In the genomic region with DNA sequence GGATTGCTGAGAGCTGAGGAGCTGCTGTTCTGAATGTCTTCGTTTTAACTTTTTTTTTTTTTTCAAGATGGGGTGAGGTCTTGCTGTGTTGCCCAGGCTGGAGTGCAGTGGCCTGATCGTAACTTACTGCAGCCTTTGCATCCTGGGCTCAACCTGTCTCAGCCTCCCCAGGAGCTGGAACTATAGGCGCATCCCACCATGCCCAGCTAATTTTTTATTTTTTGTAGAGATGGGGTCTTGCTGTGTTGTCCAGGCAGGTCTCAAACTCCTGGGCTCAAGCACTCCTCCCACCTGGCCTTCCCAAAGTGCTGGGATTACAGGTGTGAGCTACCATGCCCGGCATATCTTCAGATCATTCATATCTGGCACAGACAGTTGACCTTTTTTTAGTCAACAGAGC, we compare ENCODE assay signal across 15 cellular contexts. TPM values are rescaled to one million over a fixed set of nuclear protein-coding genes. Genes with fewer than 3 reads are reported as not detected.
DNase-seq lines count a peak whose midpoint lies in the region; ATAC-seq, FAIRE-seq and TF ChIP-seq lines count a peak whose summit lies in the region.
"Had no signal": no experiment of that assay in that cellular context is flagged by ENCODE, and none has a peak within 500 bp of the region (broad histone marks: within the 10 kb centered on the region; RNA-seq: fewer than 3 reads in every experiment).

No MANE protein-coding gene starts in this region.

- TF ChIP-seq CTCF in HFFc6 (IDR thresholded peaks at IDR 0.05), result no peak
- TF ChIP-seq CTCF in astrocyte (IDR thresholded peaks at IDR 0.05; ENCODE audit: insufficient read depth, low read depth, low read length), result no peak
- no peak for TF ChIP-seq CTCF in left lung (IDR thresholded peaks at IDR 0.05)
- TF ChIP-seq CTCF in glutamatergic neuron (IDR thresholded peaks at IDR 0.05; ENCODE audit: partially characterized antibody, unreplicated experiment), result no peak

- peak overlapping the region; percentile 75 for H3K9ac ChIP-seq in astrocyte (ENCODE audit: low read length)
- H3K9ac ChIP-seq: neural progenitor cell had no signal

- peak overlapping the region; percentile 91 for H3K27ac Mint-ChIP-seq in HFFc6
- peak overlapping the region; percentile 91 for H3K27ac Mint-ChIP-seq in astrocyte (ENCODE audit: unreplicated experiment)
- peak overlapping the region; percentile 36 for H3K27ac Mint-ChIP-seq in stimulated activated memory B cell treated with anti-CD40 and anti-IgM and Interleukin-4, amounts not matched to agents 10 μg/mL and 1 μg/mL and 100 μg/mL, for 72 hours
- H3K27ac Mint-ChIP-seq in glutamatergic neuron (ENCODE audit: unreplicated experiment), result no peak overlapping the region
- H3K27ac Mint-ChIP-seq: activated T-cell treated with anti-CD3 and anti-CD28 coated beads, Interleukin-2, amount 50 U/mL, for 24 hours had no signal

- in situ Hi-C loops in G401 (cut with HindIII; ENCODE audit: low sequenced_read_pairs), result no loop called here

- H3K4me2 ChIP-seq in astrocyte (ENCODE audit: low read length), result peak overlapping the region; percentile 62
- H3K4me2 ChIP-seq: neural progenitor cell had no signal

- H3K9me3 ChIP-seq in astrocyte (ENCODE audit: insufficient read depth, low read depth, low read length) (no peaks in the 10 kb centered on the region), left lung (no peaks in the 10 kb centered on the region)
- H3K9me3 ChIP-seq: body of pancreas had no signal

- H3K79me2 ChIP-seq in astrocyte (ENCODE audit: insufficient read depth, low read length), result peaks cover 91% of the 10 kb centered on the region

- ATAC-seq in left lung (peak; percentile 7), HG03460 (IDR thresholded peaks at IDR 0.05; ENCODE audit: unreplicated experiment) (no peak), GM21786 (IDR thresholded peaks at IDR 0.05; ENCODE audit: unreplicated experiment) (no peak)
- no peak for ATAC-seq in stimulated activated memory B cell treated with anti-CD40 and anti-IgM and Interleukin-4, amounts not matched to agents 10 μg/mL and 1 μg/mL and 100 μg/mL, for 72 hours

- H3K27ac ChIP-seq in astrocyte (ENCODE audit: low read depth, low read length), result peak overlapping the region; percentile 98
- H3K27ac ChIP-seq in left lung, result peak overlapping the region; percentile 64 to 79
- H3K27ac ChIP-seq: body of pancreas, neural progenitor cell, SK-N-MC had no signal

- H3K4me3 ChIP-seq in astrocyte (ENCODE audit: insufficient read depth, low read depth, low read length) (no peak overlapping the region), left lung (no peak overlapping the region)
- H3K4me3 ChIP-seq: body of pancreas, neural progenitor cell, SK-N-MC had no signal

- H3K27me3 ChIP-seq in astrocyte (ENCODE audit: insufficient read depth, low read length), result no peaks in the 10 kb centered on the region
- no peaks in the 10 kb centered on the region for H3K27me3 ChIP-seq in left lung
- H3K27me3 ChIP-seq: body of pancreas, neural progenitor cell had no signal

- no peaks in the 10 kb centered on the region for H3K36me3 ChIP-seq in astrocyte (ENCODE audit: insufficient read depth, low read length)
- H3K36me3 ChIP-seq in left lung, result no peaks in the 10 kb centered on the region
- H3K36me3 ChIP-seq: neural progenitor cell had no signal

- peaks cover 4% of the 10 kb centered on the region; the same call in 1 of the 2 replicates for H3K27me3 Mint-ChIP-seq in HFFc6 (ENCODE audit: insufficient read depth)
- no peaks in the 10 kb centered on the region for H3K27me3 Mint-ChIP-seq in astrocyte (ENCODE audit: low read depth, unreplicated experiment)
- H3K27me3 Mint-ChIP-seq in stimulated activated memory B cell treated with anti-CD40 and anti-IgM and Interleukin-4, amounts not matched to agents 10 μg/mL and 1 μg/mL and 100 μg/mL, for 72 hours, result no peaks in the 10 kb centered on the region
- peaks cover 6% of the 10 kb centered on the region for H3K27me3 Mint-ChIP-seq in glutamatergic neuron (ENCODE audit: unreplicated experiment)
- H3K27me3 Mint-ChIP-seq: activated T-cell treated with anti-CD3 and anti-CD28 coated beads, Interleukin-2, amount 50 U/mL, for 24 hours had no signal

- peaks cover 7% of the 10 kb centered on the region for H4K20me1 ChIP-seq in astrocyte (ENCODE audit: insufficient read depth, low read length)

- H3K4me1 ChIP-seq in astrocyte (ENCODE audit: insufficient read depth, low read length) (peaks cover 90% of the 10 kb centered on the region), left lung (peaks cover 37 to 77% of the 10 kb centered on the region in 2 donors)

- H3K9me3 Mint-ChIP-seq in HFFc6, result no peaks in the 10 kb centered on the region
- H3K9me3 Mint-ChIP-seq in astrocyte (ENCODE audit: unreplicated experiment), result no peaks in the 10 kb centered on the region
- H3K9me3 Mint-ChIP-seq in stimulated activated memory B cell treated with anti-CD40 and anti-IgM and Interleukin-4, amounts not matched to agents 10 μg/mL and 1 μg/mL and 100 μg/mL, for 72 hours, result no peaks in the 10 kb centered on the region
- peaks cover 3% of the 10 kb centered on the region for H3K9me3 Mint-ChIP-seq in glutamatergic neuron (ENCODE audit: unreplicated experiment)
- H3K9me3 Mint-ChIP-seq: activated T-cell treated with anti-CD3 and anti-CD28 coated beads, Interleukin-2, amount 50 U/mL, for 24 hours; neural progenitor cell had no signal

- no peak for FAIRE-seq in astrocyte (lab: Jason Lieb, UNC)

- H2AFZ ChIP-seq in astrocyte (ENCODE audit: low read depth, low read length), result no peak overlapping the region
- H2AFZ ChIP-seq: neural progenitor cell had no signal

- H3K36me3 Mint-ChIP-seq in HFFc6 (ENCODE audit: low read depth) (peaks cover 35% of the 10 kb centered on the region), astrocyte (ENCODE audit: low read depth, unreplicated experiment) (no peaks in the 10 kb centered on the region), glutamatergic neuron (ENCODE audit: unreplicated experiment) (no peaks in the 10 kb centered on the region)
- H3K36me3 Mint-ChIP-seq in stimulated activated memory B cell treated with anti-CD40 and anti-IgM and Interleukin-4, amounts not matched to agents 10 μg/mL and 1 μg/mL and 100 μg/mL, for 72 hours, result no peaks in the 10 kb centered on the region

- intact Hi-C loops in left lung (cut with DNase I), result loop anchor here in 1 of 2 donors (10.0 kb wide), 1 partner anchor 75 kb away; no protein-coding TSS in a partner anchor

- H3K4me1 Mint-ChIP-seq in HFFc6 (ENCODE audit: low read depth), result peaks cover 99% of the 10 kb centered on the region
- peaks cover 88% of the 10 kb centered on the region for H3K4me1 Mint-ChIP-seq in astrocyte (ENCODE audit: low read depth, unreplicated experiment)
- peaks cover 82% of the 10 kb centered on the region for H3K4me1 Mint-ChIP-seq in stimulated activated memory B cell treated with anti-CD40 and anti-IgM and Interleukin-4, amounts not matched to agents 10 μg/mL and 1 μg/mL and 100 μg/mL, for 72 hours
- peaks cover 29% of the 10 kb centered on the region for H3K4me1 Mint-ChIP-seq in glutamatergic neuron (ENCODE audit: low read depth, unreplicated experiment)

- H3K4me3 Mint-ChIP-seq in HFFc6, result peak overlapping the region; percentile 74
- peak overlapping the region; percentile 14 for H3K4me3 Mint-ChIP-seq in astrocyte (ENCODE audit: unreplicated experiment)
- peak overlapping the region; percentile 50 for H3K4me3 Mint-ChIP-seq in stimulated activated memory B cell treated with anti-CD40 and anti-IgM and Interleukin-4, amounts not matched to agents 10 μg/mL and 1 μg/mL and 100 μg/mL, for 72 hours
- no peak overlapping the region for H3K4me3 Mint-ChIP-seq in glutamatergic neuron (ENCODE audit: unreplicated experiment)
- H3K4me3 Mint-ChIP-seq: activated T-cell treated with anti-CD3 and anti-CD28 coated beads, Interleukin-2, amount 50 U/mL, for 24 hours; neural progenitor cell had no signal

- DNase-seq in HFFc6, result no peak
- no peak for DNase-seq in astrocyte (ENCODE audit: low read depth)
- no peak for DNase-seq in left lung
- DNase-seq in G401 (ENCODE audit: low spot score), result no peak
- DNase-seq in glutamatergic neuron, result no peak
- DNase-seq: activated CD4-positive, CD25-positive, alpha-beta regulatory T cell; activated T-cell treated with anti-CD3 and anti-CD28 coated beads, Interleukin-2, amount 50 U/mL, for 24 hours; NCI-H1436; NCI-H526 had no signal

RNA-seq across cellular contexts. Expression of a gene that starts 46.5 kb away (rescaled TPM):
- total RNA-seq in HFFc6 (2021; fragmentation: NEBNext Ultra II Directional; extraction: Animal tissue kit (Norgen Biotek cat#: 25700)), result 100 to 1,000 TPM; 167 to 219 (median 190) TPM
- total RNA-seq in astrocyte (291 and 347 TPM in 2 replicates), left lung (100 to 1,000 TPM; 122 to 151 TPM), glutamatergic neuron (ENCODE audit: unreplicated experiment) (281 TPM)
- total RNA-seq in G401 (2014; rRNA removed; shearing (Covaris generic)), result 42.1 and 50.0 TPM in 2 replicates
